Comparison of ENCODE assay signal across 9 cellular contexts in genomic region chr14:103361868-103362267, GRCh38. TPM values are rescaled to one million over a fixed set of nuclear protein-coding genes. Genes with fewer than 3 reads are reported as not detected.
A peak's percentile ranks its signal among the peaks of the same experiment; 100 is the strongest.
DNase-seq lines count a peak whose midpoint lies in the region; ATAC-seq and TF ChIP-seq lines count a peak whose summit lies in the region.
"Had no signal": no experiment of that assay in that cellular context is flagged by ENCODE, and none has a peak within 500 bp of the region (broad histone marks: within the 10 kb centered on the region; RNA-seq: fewer than 3 reads in every experiment).

No MANE protein-coding gene starts in this region.

- POLR2A ChIA-PET in Panc1 (lab: Charles Lee) = no interaction called here

- CTCF ChIA-PET in Panc1 (lab: Charles Lee) = no interaction called here
- CTCF ChIA-PET in activated CD8-positive, alpha-beta memory T cell treated with anti-CD3 and anti-CD28 coated beads, Interleukin-2, amount 10 ng/mL, durations not matched to agents 7 days and 5 days (lab: Charles Lee) = no interaction called here

- no TSS peak for BruUV-seq in Panc1 (replicated peaks; lab: Mats Ljungman, UMichigan)

- DNase-seq in HCEC 1CT (peak; percentile 97), Panc1 (ENCODE audit: low read depth, low spot score) (no peak), epithelial cell of proximal tubule (ENCODE audit: low read depth) (peak; percentile 80), sigmoid colon (peak; percentile 66), NCI-H510A treated with DMSO at 0.1 percent for 48 hours (lab: John Stamatoyannopoulos, UW) (no peak)
- no peak for DNase-seq in stimulated activated CD4-positive, alpha-beta T cell treated with anti-CD3 and anti-CD28 coated beads, Interleukin-15, amount 100 ng/mL, for 24 hours
- no peak for DNase-seq in activated CD8-positive, alpha-beta memory T cell treated with anti-CD3 and anti-CD28 coated beads, Interleukin-2, amount 10 ng/mL, durations not matched to agents 7 days and 5 days
- DNase-seq: NCI-H2171 treated with DMSO at 0.1 percent for 48 hours had no signal

- H3K27me3 Mint-ChIP-seq in activated CD8-positive, alpha-beta memory T cell treated with anti-CD3 and anti-CD28 coated beads, Interleukin-2, amount 10 ng/mL, durations not matched to agents 7 days and 5 days = peaks cover 7% of the 10 kb centered on the region

- H3K9me3 ChIP-seq in Panc1 (ENCODE audit: control insufficient read depth, insufficient read depth, low read depth, low read length) (no peaks in the 10 kb centered on the region), sigmoid colon (peaks cover 0 to 6% (median 3%) of the 10 kb centered on the region in 4 donors)

- 84 to 86% methylated on average over 5 of the region's 5 CpGs for WGBS in sigmoid colon, 2 donors

- TF ChIP-seq POLR2A in sigmoid colon (IDR thresholded peaks at IDR 0.05) = no peak

- in situ Hi-C loops in Panc1 (cut with HindIII; ENCODE audit: low pct_unique_long_range_greater_than_20kb, low sequenced_read_pairs) = no loop called here

- intact Hi-C loops in Panc1 (cut with micrococcal nuclease; ENCODE audit: unreplicated experiment) = no loop called here
- intact Hi-C loops in sigmoid colon (cut with DNase I) = no loop called here

- TF ChIP-seq CTCF in Panc1 (IDR thresholded peaks at IDR 0.05) (no peak), epithelial cell of proximal tubule (conservative IDR thresholded peaks at IDR 0.05; ENCODE audit: low read depth, low read length) (no peak), sigmoid colon (IDR thresholded peaks at IDR 0.05) (no peak)

- ATAC-seq in Panc1 (no peak), HG03095 (IDR thresholded peaks at IDR 0.05; ENCODE audit: unreplicated experiment) (no peak)
- ATAC-seq in activated CD8-positive, alpha-beta memory T cell treated with anti-CD3 and anti-CD28 coated beads, Interleukin-2, amount 10 ng/mL, durations not matched to agents 7 days and 5 days = no peak

- H3K4me3 ChIP-seq in Panc1 (ENCODE audit: low read depth in 2 of 2, low read length in 2 of 2) (no peak overlapping the region), epithelial cell of proximal tubule (ENCODE audit: low read depth, low read length) (no peak overlapping the region), sigmoid colon (no peak overlapping the region)

- H3K4me1 ChIP-seq in Panc1 (ENCODE audit: control insufficient read depth, insufficient read depth, low read length) = no peaks in the 10 kb centered on the region
- H3K4me1 ChIP-seq in sigmoid colon = no peaks in the 10 kb centered on the region

- peaks cover 13% of the 10 kb centered on the region for H3K4me1 Mint-ChIP-seq in activated CD8-positive, alpha-beta memory T cell treated with anti-CD3 and anti-CD28 coated beads, Interleukin-2, amount 10 ng/mL, durations not matched to agents 7 days and 5 days

- H3K27ac ChIP-seq in Panc1 (ENCODE audit: low read length) (peak overlapping the region; percentile 32; the same call in 1 of the 2 replicates), sigmoid colon (peak overlapping the region in 1 of 4 donors; percentile 22)

- peaks cover 12% of the 10 kb centered on the region for H3K9me3 Mint-ChIP-seq in activated CD8-positive, alpha-beta memory T cell treated with anti-CD3 and anti-CD28 coated beads, Interleukin-2, amount 10 ng/mL, durations not matched to agents 7 days and 5 days (ENCODE audit: low read depth)

- H3K27me3 ChIP-seq in Panc1 (ENCODE audit: control insufficient read depth, insufficient read depth, low read length) (no peaks in the 10 kb centered on the region), sigmoid colon (no peaks in the 10 kb centered on the region)

- H3K36me3 ChIP-seq in Panc1 (ENCODE audit: control insufficient read depth, insufficient read depth, low read length) = no peaks in the 10 kb centered on the region
- no peaks in the 10 kb centered on the region for H3K36me3 ChIP-seq in sigmoid colon

- peaks cover 16% of the 10 kb centered on the region for H3K36me3 Mint-ChIP-seq in activated CD8-positive, alpha-beta memory T cell treated with anti-CD3 and anti-CD28 coated beads, Interleukin-2, amount 10 ng/mL, durations not matched to agents 7 days and 5 days

- TF ChIP-seq EP300 in sigmoid colon (IDR thresholded peaks at IDR 0.05) = no peak

- no peak overlapping the region for H3K4me3 Mint-ChIP-seq in activated CD8-positive, alpha-beta memory T cell treated with anti-CD3 and anti-CD28 coated beads, Interleukin-2, amount 10 ng/mL, durations not matched to agents 7 days and 5 days

- H3K27ac Mint-ChIP-seq in activated CD8-positive, alpha-beta memory T cell treated with anti-CD3 and anti-CD28 coated beads, Interleukin-2, amount 10 ng/mL, durations not matched to agents 7 days and 5 days = no peak overlapping the region

RNA-seq across cellular contexts. Expression of gene MARK3, which starts 23.3 kb away (rescaled TPM):
- total RNA-seq in Panc1 (2021; ENCODE audit: unreplicated experiment) (56.1 TPM), epithelial cell of proximal tubule (47.5 and 59.3 TPM in 2 replicates), sigmoid colon (100 to 1,000 TPM in 2 of 4 donors, 10 to 100 TPM in 2; 66.7 to 104 (median 87.0) TPM)
- 53.3 TPM for polyA plus RNA-seq in Panc1 (2012; ENCODE audit: insufficient read length)
- polyA plus RNA-seq in sigmoid colon = 10 to 100 TPM; 21.6 to 41.8 (median 25.4) TPM
- total RNA-seq in activated CD8-positive, alpha-beta memory T cell treated with anti-CD3 and anti-CD28 coated beads, Interleukin-2, amount 10 ng/mL, durations not matched to agents 7 days and 5 days = 10 to 100 TPM; 79.9 to 88.5 TPM

RNA-seq across cellular contexts. Expression of gene EIF5, which starts 27.8 kb away (rescaled TPM):
- total RNA-seq in Panc1 (2021; ENCODE audit: unreplicated experiment) (238 TPM), epithelial cell of proximal tubule (187 and 238 TPM in 2 replicates), sigmoid colon (100 to 1,000 TPM; 170 to 305 (median 215) TPM)
- polyA plus RNA-seq in Panc1 (2012; ENCODE audit: insufficient read length) = 91.2 TPM
- 100 to 1,000 TPM in 1 of 3 donors, 10 to 100 TPM in 2; 70.3 to 138 (median 87.2) TPM for polyA plus RNA-seq in sigmoid colon
- 100 to 1,000 TPM; 187 to 255 TPM for total RNA-seq in activated CD8-positive, alpha-beta memory T cell treated with anti-CD3 and anti-CD28 coated beads, Interleukin-2, amount 10 ng/mL, durations not matched to agents 7 days and 5 days

Comparison
In these comparisons a context has a peak if more than half of its experiments do, and no peak if none do; other contexts are left out.
1. DNase-seq: peak in HCEC 1CT (single experiment), epithelial cell of proximal tubule (single experiment) and sigmoid colon (single experiment); none in Panc1 (single experiment), NCI-H510A treated with DMSO at 0.1 percent for 48 hours (single experiment), stimulated activated CD4-positive, alpha-beta T cell treated with anti-CD3 and anti-CD28 coated beads, Interleukin-15, amount 100 ng/mL, for 24 hours (single experiment) and activated CD8-positive, alpha-beta memory T cell treated with anti-CD3 and anti-CD28 coated beads, Interleukin-2, amount 10 ng/mL, durations not matched to agents 7 days and 5 days (single experiment).